ENCODE assay signal across 7 cellular contexts in the genomic region with DNA sequence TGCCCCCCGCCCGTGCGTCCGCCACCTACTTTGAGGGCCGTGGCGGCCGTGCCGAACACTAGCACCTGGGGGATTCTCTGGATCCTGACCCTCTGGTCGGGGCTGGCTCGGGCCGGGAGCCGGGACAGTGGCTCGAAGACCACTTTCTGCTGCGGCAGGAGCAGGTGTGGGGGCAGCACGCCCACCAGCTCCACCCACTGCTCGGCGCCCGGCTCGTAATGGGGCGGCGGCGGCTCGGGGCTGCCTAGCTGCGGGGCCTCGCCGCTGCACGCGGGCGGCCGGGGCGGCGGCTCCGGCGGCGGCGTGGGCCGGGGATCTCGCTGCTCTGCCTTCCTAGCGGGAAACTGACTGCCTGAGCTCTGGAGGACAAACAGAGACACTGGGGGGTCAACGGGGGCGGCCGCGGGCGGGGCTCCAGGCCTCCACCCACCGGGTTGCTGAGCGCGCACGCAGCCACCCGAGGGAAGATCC. TPM values are rescaled to one million over a fixed set of nuclear protein-coding genes. Genes with fewer than 3 reads are reported as not detected.
DNase-seq lines count a peak whose midpoint lies in the region; TF ChIP-seq lines count a peak whose summit lies in the region.
"Had no signal": no experiment of that assay in that cellular context is flagged by ENCODE, and none has a peak within 500 bp of the region (broad histone marks: within the 10 kb centered on the region; RNA-seq: fewer than 3 reads in every experiment).

No MANE protein-coding gene starts in this region.

- TF ChIP-seq CTCF in CD14-positive monocyte (IDR thresholded peaks at IDR 0.05), result no peak
- no peak for TF ChIP-seq CTCF in ascending aorta (IDR thresholded peaks at IDR 0.05)
- TF ChIP-seq CTCF in mesothelial cell of epicardium (IDR thresholded peaks at IDR 0.05; ENCODE audit: unreplicated experiment), result no peak
- TF ChIP-seq CTCF in GM13977 (IDR thresholded peaks at IDR 0.05; ENCODE audit: extremely low read depth, insufficient read depth, missing control alignments), result no peak

- H3K27me3 Mint-ChIP-seq in CD14-positive monocyte (ENCODE audit: low read depth in 3 of 3), result peaks cover 0 to 3% (median 0%) of the 10 kb centered on the region in 3 donors
- no peaks in the 10 kb centered on the region for H3K27me3 Mint-ChIP-seq in mesothelial cell of epicardium (ENCODE audit: low read depth)

- H3K4me1 ChIP-seq in ascending aorta, result peaks cover 4 to 18% of the 10 kb centered on the region in 2 donors

- peaks cover 36% of the 10 kb centered on the region for H3K4me1 Mint-ChIP-seq in CD14-positive monocyte
- H3K4me1 Mint-ChIP-seq in mesothelial cell of epicardium, result peaks cover 19% of the 10 kb centered on the region

- intact Hi-C loops in CD14-positive monocyte (cut with micrococcal nuclease) (no loop called here), ascending aorta (cut with DNase I) (loop anchor here (2.0 kb wide), 1 partner anchor 26 kb away; no protein-coding TSS in a partner anchor)

- H3K27ac Mint-ChIP-seq in CD14-positive monocyte (peak overlapping the region in 6 of 7 donors; percentile 53 to 84 (median 72)), mesothelial cell of epicardium (peak overlapping the region; percentile 34)

- H3K9me3 Mint-ChIP-seq in CD14-positive monocyte, result no peaks in the 10 kb centered on the region
- no peaks in the 10 kb centered on the region for H3K9me3 Mint-ChIP-seq in mesothelial cell of epicardium

- H3K36me3 ChIP-seq in ascending aorta, result peaks cover 0 to 6% of the 10 kb centered on the region in 2 donors

- H3K4me3 ChIP-seq in ascending aorta, result peak overlapping the region; percentile 58 to 75

- no peaks in the 10 kb centered on the region for H3K27me3 ChIP-seq in ascending aorta

- in situ Hi-C loops in GM13977 (cut with MboI; ENCODE audit: low pct_unique_long_range_greater_than_20kb, low sequenced_read_pairs, unreplicated experiment), result no loop called here

- no peaks in the 10 kb centered on the region for H3K9me3 ChIP-seq in ascending aorta

- H3K27ac ChIP-seq in ascending aorta, result peak overlapping the region; percentile 56 to 59

- H3K4me3 Mint-ChIP-seq in CD14-positive monocyte, result peak overlapping the region; percentile 76 to 84
- H3K4me3 Mint-ChIP-seq in mesothelial cell of epicardium, result peak overlapping the region; percentile 55

- DNase-seq in CD14-positive monocyte (ENCODE audit: low spot score), result no peak
- DNase-seq in ascending aorta (ENCODE audit: low spot score in 2 of 2), result no peak
- peak in 1 of 2 experiments; percentile 70 for DNase-seq in mesothelial cell of epicardium (ENCODE audit: low spot score in 2 of 2, unreplicated experiment in 2 of 2)
- DNase-seq in GM13977 (ENCODE audit: low spot score), result no peak
- DNase-seq in SW 1271 (lab: John Stamatoyannopoulos, UW), result no peak
- no peak for DNase-seq in NCI-H128 (lab: John Stamatoyannopoulos, UW; ENCODE audit: unreplicated experiment)
- DNase-seq: DMS53 had no signal

- H3K36me3 Mint-ChIP-seq in CD14-positive monocyte (peaks cover 42 to 63% of the 10 kb centered on the region in 2 donors), mesothelial cell of epicardium (peaks cover 8% of the 10 kb centered on the region)

RNA-seq across cellular contexts. Expression of gene DCAF15, which starts 26.4 kb away (rescaled TPM):
- polyA plus RNA-seq in CD14-positive monocyte, result 1 to 10 TPM; 2.8 to 3.4 TPM
- total RNA-seq in ascending aorta (35.0 TPM), mesothelial cell of epicardium (54.4 to 56.6 TPM (median 55.7 TPM) in 3 replicates)

RNA-seq across cellular contexts. Expression of gene RFX1, which starts 27.4 kb away (rescaled TPM):
- under 1 TPM; 0.89 to 0.95 TPM for polyA plus RNA-seq in CD14-positive monocyte
- total RNA-seq in ascending aorta (3.3 TPM), mesothelial cell of epicardium (20.6 to 21.6 TPM (median 21.2 TPM) in 3 replicates)

RNA-seq across cellular contexts. Expression of gene PODNL1, which starts 40.5 kb away (rescaled TPM):
- 1 to 10 TPM; 1.3 to 1.4 TPM for polyA plus RNA-seq in CD14-positive monocyte
- total RNA-seq in ascending aorta, result 12.9 TPM
- 0.20 to 1.0 TPM (median 0.75 TPM) in 3 replicates for total RNA-seq in mesothelial cell of epicardium

RNA-seq across cellular contexts. Expression of gene RLN3, which starts 49.2 kb away (rescaled TPM):
- not detected for polyA plus RNA-seq in CD14-positive monocyte
- total RNA-seq in ascending aorta (not detected), mesothelial cell of epicardium (not detected in 3 replicates)

RNA-seq across cellular contexts. Expression of gene IL27RA, which starts 52.8 kb away (rescaled TPM):
- polyA plus RNA-seq in CD14-positive monocyte, result 10 to 100 TPM; 54.9 to 61.5 TPM
- 4.2 TPM for total RNA-seq in ascending aorta
- 6.2 to 6.6 TPM (median 6.5 TPM) in 3 replicates for total RNA-seq in mesothelial cell of epicardium
